In the genomic region with DNA sequence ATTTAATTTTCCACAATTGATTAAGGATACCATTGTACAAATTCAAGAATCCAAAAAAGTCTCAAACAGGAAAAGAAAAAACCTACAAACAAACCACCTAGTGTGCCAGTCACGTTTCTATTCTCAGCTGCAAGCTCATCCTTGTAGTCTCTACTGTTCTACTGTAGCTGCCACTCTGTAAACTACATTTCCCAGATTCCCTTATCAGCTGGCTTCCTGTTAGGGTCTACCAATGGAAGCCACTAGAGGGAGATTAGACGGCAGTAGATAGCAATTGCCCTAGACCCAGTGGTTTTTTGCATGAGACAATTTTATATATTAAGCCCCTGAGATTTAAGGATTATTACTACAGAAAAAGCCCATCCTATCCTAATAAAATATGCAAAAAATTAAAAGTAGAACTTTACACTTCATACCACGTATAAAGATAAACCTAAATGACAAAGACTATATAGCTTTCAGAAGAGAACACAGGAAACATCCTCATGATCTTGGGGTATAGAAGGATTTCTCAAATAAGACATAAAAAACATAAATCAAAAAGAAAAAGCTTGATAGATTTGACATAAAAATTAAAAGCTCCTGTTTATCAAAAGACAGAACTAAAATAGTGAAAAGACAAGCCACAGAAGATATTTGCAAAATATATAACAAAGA, we compare ENCODE assay signal across 8 cellular contexts. TPM values are rescaled to one million over a fixed set of nuclear protein-coding genes. Genes with fewer than 3 reads are reported as not detected.
DNase-seq lines count a peak whose midpoint lies in the region; ATAC-seq and TF ChIP-seq lines count a peak whose summit lies in the region.

No MANE protein-coding gene starts in this region.

- WGBS in spleen, 5 donors = 6 to 10% (median 8%) methylated on average over 3 of the region's 3 CpGs

- no peak overlapping the region for H3K27ac ChIP-seq in DOHH2 (ENCODE audit: low read depth, low read length)
- no peak overlapping the region for H3K27ac ChIP-seq in spleen

- no peak for TF ChIP-seq POLR2A in spleen (IDR thresholded peaks at IDR 0.05)

- no peaks in the 10 kb centered on the region for H3K79me2 ChIP-seq in DOHH2 (ENCODE audit: control insufficient read depth, low read length)

- ATAC-seq in GM19452 (IDR thresholded peaks at IDR 0.05; ENCODE audit: unreplicated experiment) = peak; percentile 87
- peak; percentile 85 for ATAC-seq in HG03469 (IDR thresholded peaks at IDR 0.05; ENCODE audit: unreplicated experiment)
- ATAC-seq in HG03045 (IDR thresholded peaks at IDR 0.05; ENCODE audit: unreplicated experiment) = no peak

- intact Hi-C loops in spleen (cut with DNase I; ENCODE audit: low total_unique reads) = no loop called here

- DNase-seq in NCI-H524 treated with DMSO at 0.1 percent for 48 hours (lab: John Stamatoyannopoulos, UW) (peak; percentile 57), amniotic epithelial cell (ENCODE audit: low read depth) (peak; percentile 81), hepatic stellate cell (ENCODE audit: low spot score) (peak; percentile 84), spleen (no peak)

- H3K9me2 ChIP-seq in DOHH2 (replicated peaks; ENCODE audit: control insufficient read depth, low read length) = no peaks in the 10 kb centered on the region

- H3K9me3 ChIP-seq in DOHH2 (ENCODE audit: control insufficient read depth, insufficient read depth, low read length) (no peaks in the 10 kb centered on the region), spleen (no peaks in the 10 kb centered on the region)

- no peaks in the 10 kb centered on the region for H3F3A ChIP-seq in DOHH2 (ENCODE audit: control insufficient read depth, insufficient read depth)

- TF ChIP-seq CTCF in DOHH2 (IDR thresholded peaks at IDR 0.05; ENCODE audit: low read depth, low read length, poor library complexity, severe bottlenecking) = peak; percentile 61
- TF ChIP-seq CTCF in spleen (IDR thresholded peaks at IDR 0.05 in 8 of 11, conservative IDR thresholded peaks at IDR 0.05 in 3 of 11) = peak in 10 of 11 experiments; percentile 50 to 81 (median 66)

- no peaks in the 10 kb centered on the region for H3K27me3 ChIP-seq in DOHH2 (ENCODE audit: control insufficient read depth, low read length)
- no peaks in the 10 kb centered on the region for H3K27me3 ChIP-seq in spleen (replicated peaks in 1 of 7)

- H3K4me1 ChIP-seq in DOHH2 (ENCODE audit: control insufficient read depth, low read length) (no peaks in the 10 kb centered on the region), spleen (no peaks in the 10 kb centered on the region)

- H3K4me2 ChIP-seq in DOHH2 (ENCODE audit: low read length) = no peak overlapping the region

- no peak overlapping the region for H3K4me3 ChIP-seq in DOHH2 (ENCODE audit: low read length)
- no peak overlapping the region for H3K4me3 ChIP-seq in spleen

- H3K36me3 ChIP-seq in DOHH2 (ENCODE audit: control insufficient read depth, low read length) = no peaks in the 10 kb centered on the region
- peaks cover 0 to 19% (median 0%) of the 10 kb centered on the region in 6 donors for H3K36me3 ChIP-seq in spleen

- no peaks in the 10 kb centered on the region for H4K20me1 ChIP-seq in DOHH2 (ENCODE audit: control insufficient read depth, insufficient read depth, low read depth, low read length)

RNA-seq across cellular contexts. Expression of a gene that starts 37.4 kb away (rescaled TPM):
- 10 to 100 TPM in 6 of 7 donors, 1 to 10 TPM in 1; 8.2 to 38.1 (median 15.6) TPM for total RNA-seq in spleen
- 1 to 10 TPM; 2.7 to 4.8 (median 4.1) TPM for polyA plus RNA-seq in spleen
